Comparison of ENCODE assay signal across 8 cellular contexts in the genomic region with DNA sequence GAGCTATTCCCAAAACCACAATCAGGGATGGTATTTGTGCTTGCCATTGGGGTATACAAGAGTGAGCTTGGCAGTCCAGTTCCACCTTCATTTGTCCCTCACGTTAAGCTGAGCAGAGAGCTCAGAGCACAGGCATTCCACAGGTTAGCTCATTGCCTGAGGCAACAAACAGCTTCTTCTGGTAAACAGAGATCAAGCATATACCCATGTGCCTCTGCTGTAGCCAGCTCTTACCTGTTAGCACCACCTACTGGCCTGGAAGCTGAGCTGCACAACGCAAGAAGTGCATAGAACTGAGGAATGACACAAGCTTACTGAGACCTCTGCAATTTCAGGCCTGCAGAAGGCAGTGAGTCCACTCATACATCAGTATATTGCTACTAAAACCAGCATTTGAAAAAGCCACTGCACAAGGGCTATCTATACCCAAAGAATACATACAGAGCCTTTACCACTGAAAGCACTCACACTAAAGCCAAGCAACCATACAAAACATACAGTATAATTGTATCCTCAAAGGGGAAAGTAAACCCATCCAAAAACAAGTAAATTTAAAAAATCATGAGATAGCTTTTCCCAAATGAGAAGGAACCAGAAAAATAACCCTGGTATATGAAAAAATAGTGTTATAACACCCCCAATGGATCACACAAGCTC.
DNase-seq lines count a peak whose midpoint lies in the region; ATAC-seq and TF ChIP-seq lines count a peak whose summit lies in the region.

No MANE protein-coding gene starts in this region.

- H3K27me3 ChIP-seq in BE2C = no peaks in the 10 kb centered on the region
- H3K27me3 ChIP-seq in CD4-positive, alpha-beta memory T cell (ENCODE audit: insufficient read depth, low read length) = no peaks in the 10 kb centered on the region

- H3K4me1 ChIP-seq in BE2C = no peaks in the 10 kb centered on the region
- no peaks in the 10 kb centered on the region for H3K4me1 ChIP-seq in CD4-positive, alpha-beta memory T cell (ENCODE audit: insufficient read depth, low read length)

- DNase-seq in BE2C (peak; percentile 63), NCI-H526 (lab: John Stamatoyannopoulos, UW) (peak; percentile 49 to 68), epithelial cell of prostate (ENCODE audit: low read depth, low spot score) (peak; percentile 14), epidermal melanocyte (ENCODE audit: insufficient read length, low spot score) (no peak), ureter (ENCODE audit: low spot score) (no peak)
- DNase-seq in CD4-positive, alpha-beta memory T cell = no peak

- H3K36me3 Mint-ChIP-seq in CD4-positive, alpha-beta memory T cell = no peaks in the 10 kb centered on the region

- H3K4me1 Mint-ChIP-seq in CD4-positive, alpha-beta memory T cell = no peaks in the 10 kb centered on the region

- H3K27me3 Mint-ChIP-seq in CD4-positive, alpha-beta memory T cell = no peaks in the 10 kb centered on the region

- peaks cover 0 to 16% (median 6%) of the 10 kb centered on the region in 8 donors for H3K9me3 Mint-ChIP-seq in CD4-positive, alpha-beta memory T cell

- no peaks in the 10 kb centered on the region for H3K9me3 ChIP-seq in BE2C
- H3K9me3 ChIP-seq in CD4-positive, alpha-beta memory T cell (ENCODE audit: control insufficient read depth in 1 of 2, low read length in 2 of 2) = no peaks in the 10 kb centered on the region

- H3K4me3 Mint-ChIP-seq in CD4-positive, alpha-beta memory T cell = no peak overlapping the region

- CTCF ChIA-PET in CD4-positive, alpha-beta memory T cell (lab: Charles Lee; ENCODE audit: partially characterized antibody) = no interaction called here

- H3K36me3 ChIP-seq in BE2C = no peaks in the 10 kb centered on the region
- no peaks in the 10 kb centered on the region for H3K36me3 ChIP-seq in CD4-positive, alpha-beta memory T cell (ENCODE audit: insufficient read depth, low read length)

- POLR2A ChIA-PET in CD4-positive, alpha-beta memory T cell (lab: Charles Lee; ENCODE audit: partially characterized antibody) = no interaction called here

- no peak overlapping the region for H3K4me3 ChIP-seq in BE2C (ENCODE audit: low read depth, low read length)
- no peak overlapping the region for H3K4me3 ChIP-seq in CD4-positive, alpha-beta memory T cell (ENCODE audit: low read length in 2 of 2)

- peak; percentile 94 for TF ChIP-seq CTCF in BE2C (IDR thresholded peaks at IDR 0.05; ENCODE audit: low read depth, low read length)

- intact Hi-C loops in CD4-positive, alpha-beta memory T cell (cut with micrococcal nuclease) = no loop called here

- H3K27ac Mint-ChIP-seq in CD4-positive, alpha-beta memory T cell = no peak overlapping the region

- ATAC-seq in GM18868 (IDR thresholded peaks at IDR 0.05; ENCODE audit: unreplicated experiment) (peak; percentile 99), HG03039 (IDR thresholded peaks at IDR 0.05; ENCODE audit: unreplicated experiment) (peak; percentile 89)

- H3K27ac ChIP-seq in epithelial cell of prostate = no peak overlapping the region
- H3K27ac ChIP-seq in CD4-positive, alpha-beta memory T cell (ENCODE audit: low read depth, low read length) = no peak overlapping the region

Comparison
In these comparisons a context has a peak if more than half of its experiments do, and no peak if none do; other contexts are left out.
1. DNase-seq: peak in BE2C (single experiment), NCI-H526 (2 of 2) and epithelial cell of prostate (single experiment); none in epidermal melanocyte (single experiment), ureter (single experiment) and CD4-positive, alpha-beta memory T cell (0 of 5).